Comparison of ENCODE assay signal across 9 cellular contexts in the genomic region with DNA sequence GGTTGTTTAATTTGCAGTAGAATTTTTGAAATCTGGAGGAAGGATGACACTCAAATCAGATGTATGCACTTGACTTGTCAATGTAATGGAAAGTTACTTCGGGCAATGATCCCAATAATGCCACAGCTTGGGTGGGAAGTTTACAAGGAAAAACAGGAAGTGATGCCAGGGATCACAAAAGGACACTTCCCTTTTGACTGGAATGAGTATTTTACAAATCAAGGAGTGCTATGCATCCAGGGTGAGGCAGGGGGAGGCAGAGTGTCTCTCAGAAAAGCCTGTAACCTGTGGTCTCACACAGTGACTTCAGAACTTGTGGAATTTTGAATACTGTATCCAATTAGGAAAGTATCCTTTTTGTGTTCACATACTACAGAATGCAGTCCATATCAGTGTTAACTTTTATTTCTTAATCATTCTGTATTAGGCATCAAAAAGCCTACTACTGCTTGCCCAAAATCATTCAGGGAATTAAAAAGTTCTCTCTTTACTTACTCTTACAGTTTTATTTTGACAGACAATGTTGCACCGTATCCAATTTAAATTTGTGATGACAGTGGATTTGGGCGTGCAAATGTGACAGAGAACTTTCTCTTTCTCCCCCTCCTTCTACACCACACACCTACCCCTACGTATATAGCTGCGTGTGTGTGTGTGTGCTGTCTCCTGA.
A peak's percentile ranks its signal among the peaks of the same experiment; 100 is the strongest.
DNase-seq lines count a peak whose midpoint lies in the region; ATAC-seq and TF ChIP-seq lines count a peak whose summit lies in the region.
"Had no signal": no experiment of that assay in that cellular context is flagged by ENCODE, and none has a peak within 500 bp of the region (broad histone marks: within the 10 kb centered on the region; RNA-seq: fewer than 3 reads in every experiment).

No MANE protein-coding gene starts in this region.

- no peaks in the 10 kb centered on the region for H3K9me3 Mint-ChIP-seq in effector memory CD8-positive, alpha-beta T cell
- H3K9me3 Mint-ChIP-seq in activated CD4-positive, alpha-beta T cell treated with anti-CD3 and anti-CD28 coated beads for 36 hours (ENCODE audit: low read depth), result no peaks in the 10 kb centered on the region

- DNase-seq in AG09319 (ENCODE audit: extremely low read depth, low read depth) (no peak), HPDE6-E6E7 (ENCODE audit: extremely low spot score) (peak; percentile 34), left cardiac atrium (peak; percentile 37), spleen (no peak)
- no peak for DNase-seq in effector memory CD8-positive, alpha-beta T cell
- no peak for DNase-seq in activated CD4-positive, alpha-beta T cell treated with anti-CD3 and anti-CD28 coated beads for 36 hours

- H3K27ac ChIP-seq in spleen, result peak overlapping the region in 5 of 8 donors; percentile 27 to 61 (median 46)
- H3K27ac ChIP-seq: epithelial cell of prostate had no signal

- H3K27me3 Mint-ChIP-seq in effector memory CD8-positive, alpha-beta T cell, result no peaks in the 10 kb centered on the region
- H3K27me3 Mint-ChIP-seq in activated CD4-positive, alpha-beta T cell treated with anti-CD3 and anti-CD28 coated beads for 36 hours, result peaks cover 2% of the 10 kb centered on the region

- no peak overlapping the region for H3K4me3 ChIP-seq in spleen

- H3K9me3 ChIP-seq in spleen, result no peaks in the 10 kb centered on the region

- ATAC-seq in SK-N-SH treated with all-trans-retinoic acid at 6 μM for 48 hours (peak; percentile 93), left cardiac atrium (peak; percentile 76 to 86), GM21737 (IDR thresholded peaks at IDR 0.05; ENCODE audit: unreplicated experiment) (no peak)
- ATAC-seq in effector memory CD8-positive, alpha-beta T cell (replicated peaks), result no peak
- no peak for ATAC-seq in activated CD4-positive, alpha-beta T cell treated with anti-CD3 and anti-CD28 coated beads for 36 hours

- no peaks in the 10 kb centered on the region for H3K4me1 ChIP-seq in spleen

- H3K36me3 Mint-ChIP-seq in effector memory CD8-positive, alpha-beta T cell (ENCODE audit: insufficient read depth), result peaks cover 3% of the 10 kb centered on the region
- H3K36me3 Mint-ChIP-seq in activated CD4-positive, alpha-beta T cell treated with anti-CD3 and anti-CD28 coated beads for 36 hours (ENCODE audit: low read depth), result no peaks in the 10 kb centered on the region

- H3K4me1 Mint-ChIP-seq in effector memory CD8-positive, alpha-beta T cell (ENCODE audit: low read depth in 2 of 2), result no peaks in the 10 kb centered on the region
- no peaks in the 10 kb centered on the region for H3K4me1 Mint-ChIP-seq in activated CD4-positive, alpha-beta T cell treated with anti-CD3 and anti-CD28 coated beads for 36 hours

- no peak overlapping the region for H3K27ac Mint-ChIP-seq in effector memory CD8-positive, alpha-beta T cell
- no peak overlapping the region for H3K27ac Mint-ChIP-seq in activated CD4-positive, alpha-beta T cell treated with anti-CD3 and anti-CD28 coated beads for 36 hours

- TF ChIP-seq CTCF in AG09319 (IDR thresholded peaks at IDR 0.05; ENCODE audit: low read depth, low read length) (peak; percentile 65), spleen (IDR thresholded peaks at IDR 0.05 in 8 of 11, conservative IDR thresholded peaks at IDR 0.05 in 3 of 11) (peak in 8 of 11 experiments; percentile 31 to 77 (median 53))

- H3K27me3 ChIP-seq in spleen (replicated peaks in 1 of 7), result no peaks in the 10 kb centered on the region

- POLR2A ChIA-PET in activated CD4-positive, alpha-beta T cell treated with anti-CD3 and anti-CD28 coated beads for 36 hours (lab: Charles Lee), result no interaction called here

- no peak overlapping the region for H3K4me3 Mint-ChIP-seq in effector memory CD8-positive, alpha-beta T cell
- H3K4me3 Mint-ChIP-seq in activated CD4-positive, alpha-beta T cell treated with anti-CD3 and anti-CD28 coated beads for 36 hours, result no peak overlapping the region

- CTCF ChIA-PET in activated CD4-positive, alpha-beta T cell treated with anti-CD3 and anti-CD28 coated beads for 36 hours (lab: Charles Lee), result interaction anchor here (1.2 kb wide), 1 partner anchor 76 kb away, joined by 3 read pairs; no protein-coding TSS in a partner anchor

- H3K36me3 ChIP-seq in spleen, result no peaks in the 10 kb centered on the region

- WGBS in spleen, 5 donors, result 64 to 73% (median 72%) methylated on average over 5 of the region's 5 CpGs

- TF ChIP-seq POLR2A in spleen (IDR thresholded peaks at IDR 0.05), result no peak

- intact Hi-C loops in left cardiac atrium (cut with DNase I) (loop anchor here in 1 of 2 donors (5.0 kb wide), 1 partner anchor 444 kb away; a partner anchor contains a TSS), spleen (cut with DNase I; ENCODE audit: low total_unique reads) (no loop called here)
- intact Hi-C loops in activated CD4-positive, alpha-beta T cell treated with anti-CD3 and anti-CD28 coated beads for 36 hours (cut with DNase I, micrococcal nuclease), result no loop called here

TF ChIP-seq in SK-N-SH treated with all-trans-retinoic acid at 6 μM for 48 hours, 23 proteins besides CTCF, POLR2A, EP300 and RAD21 (continues in another document):
- TF ChIP-seq ZFP3 (CRISPR knock-in tag; IDR thresholded peaks at IDR 0.05), result no peak
- no peak for TF ChIP-seq OSR1 (CRISPR knock-in tag; IDR thresholded peaks at IDR 0.05)
- TF ChIP-seq TOX (CRISPR knock-in tag; IDR thresholded peaks at IDR 0.05; ENCODE audit: borderline replicate concordance), result no peak
- no peak for TF ChIP-seq ARNTL (CRISPR knock-in tag; IDR thresholded peaks at IDR 0.05; ENCODE audit: borderline replicate concordance, low read depth)
- no peak for TF ChIP-seq ZFP30 (CRISPR knock-in tag; IDR thresholded peaks at IDR 0.05)
- TF ChIP-seq, protein P1, sequence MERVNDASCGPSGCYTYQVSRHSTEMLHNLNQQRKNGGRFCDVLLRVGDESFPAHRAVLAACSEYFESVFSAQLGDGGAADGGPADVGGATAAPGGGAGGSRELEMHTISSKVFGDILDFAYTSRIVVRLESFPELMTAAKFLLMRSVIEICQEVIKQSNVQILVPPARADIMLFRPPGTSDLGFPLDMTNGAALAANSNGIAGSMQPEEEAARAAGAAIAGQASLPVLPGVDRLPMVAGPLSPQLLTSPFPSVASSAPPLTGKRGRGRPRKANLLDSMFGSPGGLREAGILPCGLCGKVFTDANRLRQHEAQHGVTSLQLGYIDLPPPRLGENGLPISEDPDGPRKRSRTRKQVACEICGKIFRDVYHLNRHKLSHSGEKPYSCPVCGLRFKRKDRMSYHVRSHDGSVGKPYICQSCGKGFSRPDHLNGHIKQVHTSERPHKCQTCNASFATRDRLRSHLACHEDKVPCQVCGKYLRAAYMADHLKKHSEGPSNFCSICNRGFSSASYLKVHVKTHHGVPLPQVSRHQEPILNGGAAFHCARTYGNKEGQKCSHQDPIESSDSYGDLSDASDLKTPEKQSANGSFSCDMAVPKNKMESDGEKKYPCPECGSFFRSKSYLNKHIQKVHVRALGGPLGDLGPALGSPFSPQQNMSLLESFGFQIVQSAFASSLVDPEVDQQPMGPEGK (CRISPR knock-in tag; IDR thresholded peaks at IDR 0.05; ENCODE audit: borderline replicate concordance), result no peak
- no peak for TF ChIP-seq RARB (CRISPR knock-in tag; IDR thresholded peaks at IDR 0.05)
- no peak for TF ChIP-seq PPARA (CRISPR knock-in tag; IDR thresholded peaks at IDR 0.05; ENCODE audit: borderline replicate concordance)
- TF ChIP-seq BACH2 (CRISPR knock-in tag; IDR thresholded peaks at IDR 0.05; ENCODE audit: borderline replicate concordance), result no peak
- TF ChIP-seq, protein P2, sequence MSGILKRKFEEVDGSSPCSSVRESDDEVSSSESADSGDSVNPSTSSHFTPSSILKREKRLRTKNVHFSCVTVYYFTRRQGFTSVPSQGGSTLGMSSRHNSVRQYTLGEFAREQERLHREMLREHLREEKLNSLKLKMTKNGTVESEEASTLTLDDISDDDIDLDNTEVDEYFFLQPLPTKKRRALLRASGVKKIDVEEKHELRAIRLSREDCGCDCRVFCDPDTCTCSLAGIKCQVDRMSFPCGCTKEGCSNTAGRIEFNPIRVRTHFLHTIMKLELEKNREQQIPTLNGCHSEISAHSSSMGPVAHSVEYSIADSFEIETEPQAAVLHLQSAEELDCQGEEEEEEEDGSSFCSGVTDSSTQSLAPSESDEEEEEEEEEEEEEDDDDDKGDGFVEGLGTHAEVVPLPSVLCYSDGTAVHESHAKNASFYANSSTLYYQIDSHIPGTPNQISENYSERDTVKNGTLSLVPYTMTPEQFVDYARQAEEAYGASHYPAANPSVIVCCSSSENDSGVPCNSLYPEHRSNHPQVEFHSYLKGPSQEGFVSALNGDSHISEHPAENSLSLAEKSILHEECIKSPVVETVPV (CRISPR knock-in tag; IDR thresholded peaks at IDR 0.05), result no peak
- no peak for TF ChIP-seq GLIS3 (CRISPR knock-in tag; IDR thresholded peaks at IDR 0.05)
- no peak for TF ChIP-seq TCF4 (CRISPR knock-in tag; IDR thresholded peaks at IDR 0.05; ENCODE audit: borderline replicate concordance)
- TF ChIP-seq ZNF8 (CRISPR knock-in tag; IDR thresholded peaks at IDR 0.05), result no peak
- no peak for TF ChIP-seq ISL1 (CRISPR knock-in tag; IDR thresholded peaks at IDR 0.05)
- TF ChIP-seq, protein P3, sequence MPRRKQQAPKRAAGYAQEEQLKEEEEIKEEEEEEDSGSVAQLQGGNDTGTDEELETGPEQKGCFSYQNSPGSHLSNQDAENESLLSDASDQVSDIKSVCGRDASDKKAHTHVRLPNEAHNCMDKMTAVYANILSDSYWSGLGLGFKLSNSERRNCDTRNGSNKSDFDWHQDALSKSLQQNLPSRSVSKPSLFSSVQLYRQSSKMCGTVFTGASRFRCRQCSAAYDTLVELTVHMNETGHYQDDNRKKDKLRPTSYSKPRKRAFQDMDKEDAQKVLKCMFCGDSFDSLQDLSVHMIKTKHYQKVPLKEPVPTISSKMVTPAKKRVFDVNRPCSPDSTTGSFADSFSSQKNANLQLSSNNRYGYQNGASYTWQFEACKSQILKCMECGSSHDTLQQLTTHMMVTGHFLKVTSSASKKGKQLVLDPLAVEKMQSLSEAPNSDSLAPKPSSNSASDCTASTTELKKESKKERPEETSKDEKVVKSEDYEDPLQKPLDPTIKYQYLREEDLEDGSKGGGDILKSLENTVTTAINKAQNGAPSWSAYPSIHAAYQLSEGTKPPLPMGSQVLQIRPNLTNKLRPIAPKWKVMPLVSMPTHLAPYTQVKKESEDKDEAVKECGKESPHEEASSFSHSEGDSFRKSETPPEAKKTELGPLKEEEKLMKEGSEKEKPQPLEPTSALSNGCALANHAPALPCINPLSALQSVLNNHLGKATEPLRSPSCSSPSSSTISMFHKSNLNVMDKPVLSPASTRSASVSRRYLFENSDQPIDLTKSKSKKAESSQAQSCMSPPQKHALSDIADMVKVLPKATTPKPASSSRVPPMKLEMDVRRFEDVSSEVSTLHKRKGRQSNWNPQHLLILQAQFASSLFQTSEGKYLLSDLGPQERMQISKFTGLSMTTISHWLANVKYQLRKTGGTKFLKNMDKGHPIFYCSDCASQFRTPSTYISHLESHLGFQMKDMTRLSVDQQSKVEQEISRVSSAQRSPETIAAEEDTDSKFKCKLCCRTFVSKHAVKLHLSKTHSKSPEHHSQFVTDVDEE (CRISPR knock-in tag; IDR thresholded peaks at IDR 0.05), result no peak
- TF ChIP-seq SNAI2 (CRISPR knock-in tag; IDR thresholded peaks at IDR 0.05), result no peak
- TF ChIP-seq ESRRG (CRISPR knock-in tag; IDR thresholded peaks at IDR 0.05), result no peak

Comparison
In these comparisons a context has a peak if more than half of its experiments do, and no peak if none do; other contexts are left out.
1. DNase-seq: peak in HPDE6-E6E7 (single experiment) and left cardiac atrium (single experiment); none in AG09319 (single experiment), spleen (single experiment), effector memory CD8-positive, alpha-beta T cell (0 of 3) and activated CD4-positive, alpha-beta T cell treated with anti-CD3 and anti-CD28 coated beads for 36 hours (single experiment).
2. ATAC-seq: peak in SK-N-SH treated with all-trans-retinoic acid at 6 μM for 48 hours (single experiment) and left cardiac atrium (2 of 2); none in GM21737 (single experiment), effector memory CD8-positive, alpha-beta T cell (single experiment) and activated CD4-positive, alpha-beta T cell treated with anti-CD3 and anti-CD28 coated beads for 36 hours (single experiment).